ENCODE assay signal across 11 cellular contexts in the genomic region with DNA sequence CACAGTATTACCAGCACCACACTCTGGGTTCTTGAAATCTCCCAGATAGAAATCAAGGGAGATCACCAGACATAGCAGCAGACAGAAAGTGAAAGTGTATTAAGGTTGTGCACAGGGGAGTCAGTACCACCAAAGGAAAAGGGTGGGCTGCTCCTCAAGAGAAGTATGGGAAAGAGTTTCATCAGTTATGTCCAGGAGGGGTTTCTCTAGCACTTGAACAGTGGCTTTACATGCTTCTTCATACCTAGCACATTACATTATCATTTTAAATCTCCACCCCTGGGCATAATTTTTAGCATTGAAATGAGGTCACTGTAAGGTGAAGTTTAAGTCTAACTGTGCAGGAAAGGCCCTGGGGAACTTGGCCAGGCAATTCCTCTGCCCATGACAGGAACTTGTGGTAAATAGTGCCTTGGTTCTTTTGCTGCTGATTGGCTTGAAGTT.
DNase-seq lines count a peak whose midpoint lies in the region; ATAC-seq and TF ChIP-seq lines count a peak whose summit lies in the region.
"Had no signal": no experiment of that assay in that cellular context is flagged by ENCODE, and none has a peak within 500 bp of the region (broad histone marks: within the 10 kb centered on the region; RNA-seq: fewer than 3 reads in every experiment).

No MANE protein-coding gene starts in this region.

- peak; percentile 90 for ATAC-seq in GM19467 (IDR thresholded peaks at IDR 0.05; ENCODE audit: unreplicated experiment)
- ATAC-seq in HG03045 (IDR thresholded peaks at IDR 0.05; ENCODE audit: unreplicated experiment): peak; percentile 85

- H3K27me3 ChIP-seq in GM06990 (replicated peaks; ENCODE audit: control insufficient read depth, insufficient read depth, low read length) (no peaks in the 10 kb centered on the region), Peyer's patch (no peaks in the 10 kb centered on the region)

- TF ChIP-seq CTCF in GM06990 (IDR thresholded peaks at IDR 0.05; ENCODE audit: insufficient read depth, low read length, poor library complexity, severe bottlenecking) (no peak), Peyer's patch (IDR thresholded peaks at IDR 0.05) (no peak)

- TF ChIP-seq POLR2A in Peyer's patch (IDR thresholded peaks at IDR 0.05): no peak

- no peak overlapping the region for H3K4me3 ChIP-seq in GM06990 (replicated peaks; ENCODE audit: low read depth, low read length)
- no peak overlapping the region for H3K4me3 ChIP-seq in Peyer's patch

- DNase-seq in GM06990 (ENCODE audit: extremely low read depth, insufficient read length) (peak; percentile 12), SKM-1 (lab: John Stamatoyannopoulos, UW; ENCODE audit: unreplicated experiment) (peak; percentile 70), Peyer's patch (no peak), RPMI8226 (no peak), SHP77 (lab: John Stamatoyannopoulos, UW) (no peak), GM19238 (ENCODE audit: insufficient read length, low spot score) (no peak)
- DNase-seq: activated naive CD4-positive, alpha-beta T cell treated with anti-CD3 and anti-CD28 coated beads, Interleukin-2, amount 10 ng/mL, durations not matched to agents 7 days and 5 days; Caco-2; GOT3 had no signal

- H3K9me3 ChIP-seq in Peyer's patch: no peaks in the 10 kb centered on the region
- H3K9me3 ChIP-seq: Caco-2 had no signal

- H3K4me1 ChIP-seq in Peyer's patch: no peaks in the 10 kb centered on the region
- H3K4me1 ChIP-seq: Caco-2 had no signal

- H3K36me3 ChIP-seq in GM06990 (ENCODE audit: control insufficient read depth, insufficient read depth, low read length) (no peaks in the 10 kb centered on the region), Peyer's patch (no peaks in the 10 kb centered on the region)

- no peak overlapping the region for H3K27ac ChIP-seq in Peyer's patch

Comparison
In these comparisons a context has a peak if more than half of its experiments do, and no peak if none do; other contexts are left out.
1. DNase-seq: peak in GM06990 (single experiment) and SKM-1 (single experiment); none in Peyer's patch (0 of 3), RPMI8226 (single experiment), SHP77 (0 of 2) and GM19238 (single experiment).